Comparison of ENCODE assay signal across 16 cellular contexts in genomic region chr22:30187094-30187493, GRCh38. TPM values are rescaled to one million over a fixed set of nuclear protein-coding genes. Genes with fewer than 3 reads are reported as not detected.
"Had no signal": no experiment of that assay in that cellular context is flagged by ENCODE, and none has a peak within 500 bp of the region (broad histone marks: within the 10 kb centered on the region; RNA-seq: fewer than 3 reads in every experiment).

No MANE protein-coding gene starts in this region.

- H3K36me3 Mint-ChIP-seq: natural killer cell treated with Interleukin-12 subunit alpha and Interleukin-12 subunit beta and Interleukin-15 and Interleukin-18, amount 100 ng/mL, for 72 hours; stimulated activated memory B cell treated with anti-CD40 and anti-IgM and Interleukin-4, amounts not matched to agents 10 μg/mL and 1 μg/mL and 100 μg/mL, for 72 hours had no signal

- H3K9me3 Mint-ChIP-seq: natural killer cell treated with Interleukin-12 subunit alpha and Interleukin-12 subunit beta and Interleukin-15 and Interleukin-18, amount 100 ng/mL, for 72 hours; stimulated activated memory B cell treated with anti-CD40 and anti-IgM and Interleukin-4, amounts not matched to agents 10 μg/mL and 1 μg/mL and 100 μg/mL, for 72 hours had no signal

- H3K9me3 ChIP-seq: gastrocnemius medialis, heart right ventricle, tibial nerve, vagina had no signal

- ATAC-seq: activated CD4-positive, alpha-beta T cell treated with anti-CD3 and anti-CD28 coated beads for 36 hours; gastrocnemius medialis; heart right ventricle; natural killer cell treated with Interleukin-12 subunit alpha and Interleukin-12 subunit beta and Interleukin-15 and Interleukin-18, amount 100 ng/mL, for 72 hours; stimulated activated memory B cell treated with anti-CD40 and anti-IgM and Interleukin-4, amounts not matched to agents 10 μg/mL and 1 μg/mL and 100 μg/mL, for 72 hours had no signal

- H3K4me3 Mint-ChIP-seq: activated CD4-positive, alpha-beta T cell treated with anti-CD3 and anti-CD28 coated beads for 36 hours; natural killer cell treated with Interleukin-12 subunit alpha and Interleukin-12 subunit beta and Interleukin-15 and Interleukin-18, amount 100 ng/mL, for 72 hours; stimulated activated memory B cell treated with anti-CD40 and anti-IgM and Interleukin-4, amounts not matched to agents 10 μg/mL and 1 μg/mL and 100 μg/mL, for 72 hours had no signal

- H3K27ac ChIP-seq: gastrocnemius medialis, heart right ventricle, tibial nerve, vagina had no signal

- H3K4me3 ChIP-seq: gastrocnemius medialis, heart right ventricle, tibial nerve, vagina had no signal

- DNase-seq: activated CD4-positive, alpha-beta T cell treated with anti-CD3 and anti-CD28 coated beads for 36 hours; activated naive CD4-positive, alpha-beta T cell; activated T-cell treated with anti-CD3 and anti-CD28 coated beads, Interleukin-2, amount 50 U/mL, for 1 hour; amniotic stem cell; erythroblast; gastrocnemius medialis; heart right ventricle; nucleus accumbens; posterior cingulate gyrus; retina; substantia nigra; T1000 had no signal

- H3K4me1 ChIP-seq: gastrocnemius medialis, tibial nerve, vagina had no signal

- H3K27ac Mint-ChIP-seq: stimulated activated memory B cell treated with anti-CD40 and anti-IgM and Interleukin-4, amounts not matched to agents 10 μg/mL and 1 μg/mL and 100 μg/mL, for 72 hours had no signal

RNA-seq across cellular contexts. Expression of gene LIF, which starts 59.5 kb away (rescaled TPM):
- total RNA-seq: gastrocnemius medialis had no signal
